In genomic region chr16:8962393-8963009, GRCh38 we compare ENCODE assay signal across 8 cellular contexts. TPM values are rescaled to one million over a fixed set of nuclear protein-coding genes. Genes with fewer than 3 reads are reported as not detected.
A peak's percentile ranks its signal among the peaks of the same experiment; 100 is the strongest.
DNase-seq lines count a peak whose midpoint lies in the region; ATAC-seq and TF ChIP-seq lines count a peak whose summit lies in the region.

No MANE protein-coding gene starts in this region.

- H3K27me3 ChIP-seq in muscle layer of duodenum (ENCODE audit: low read depth, low read length) (no peaks in the 10 kb centered on the region), transverse colon (no peaks in the 10 kb centered on the region)

- ATAC-seq in HG03432 (IDR thresholded peaks at IDR 0.05; ENCODE audit: unreplicated experiment) (peak; percentile 22), HG02763 (IDR thresholded peaks at IDR 0.05; ENCODE audit: unreplicated experiment) (no peak)

- H3K36me3 ChIP-seq in muscle layer of duodenum (ENCODE audit: control insufficient read depth in 1 of 2, insufficient read depth in 2 of 2, low read length in 2 of 2) (no peaks in the 10 kb centered on the region), transverse colon (no peaks in the 10 kb centered on the region)

- TF ChIP-seq CTCF in transverse colon (IDR thresholded peaks at IDR 0.05) = no peak

- H3K4me3 ChIP-seq in muscle layer of duodenum (ENCODE audit: low read depth in 1 of 2, low read length in 2 of 2) = peak overlapping the region; percentile 66 to 69
- H3K4me3 ChIP-seq in transverse colon = peak overlapping the region; percentile 59 to 96 (median 87)

- peaks cover 74% of the 10 kb centered on the region for H3K4me1 Mint-ChIP-seq in dendritic cell treated with granulocyte-macrophage colony-stimulating factor and Interleukin-4, amounts not matched to agents 40 ng/mL and 50 ng/mL, for 4 days (ENCODE audit: low read depth)

- H3K27me3 Mint-ChIP-seq in dendritic cell treated with granulocyte-macrophage colony-stimulating factor and Interleukin-4, amounts not matched to agents 40 ng/mL and 50 ng/mL, for 4 days = no peaks in the 10 kb centered on the region

- H3K27ac ChIP-seq in muscle layer of duodenum (ENCODE audit: low read length) (peak overlapping the region; percentile 4), transverse colon (peak overlapping the region; percentile 88 to 93 (median 91))

- peaks cover 12% of the 10 kb centered on the region for H3K36me3 Mint-ChIP-seq in dendritic cell treated with granulocyte-macrophage colony-stimulating factor and Interleukin-4, amounts not matched to agents 40 ng/mL and 50 ng/mL, for 4 days (ENCODE audit: low read depth)

- peak overlapping the region; percentile 86 for H3K4me3 Mint-ChIP-seq in dendritic cell treated with granulocyte-macrophage colony-stimulating factor and Interleukin-4, amounts not matched to agents 40 ng/mL and 50 ng/mL, for 4 days

- no peaks in the 10 kb centered on the region for H3K9me3 ChIP-seq in muscle layer of duodenum (ENCODE audit: control insufficient read depth in 1 of 2, low read length in 2 of 2)
- no peaks in the 10 kb centered on the region for H3K9me3 ChIP-seq in transverse colon

- TF ChIP-seq POLR2A in transverse colon (IDR thresholded peaks at IDR 0.05) = peak; percentile 44

- H3K9me3 Mint-ChIP-seq in dendritic cell treated with granulocyte-macrophage colony-stimulating factor and Interleukin-4, amounts not matched to agents 40 ng/mL and 50 ng/mL, for 4 days = no peaks in the 10 kb centered on the region

- peak overlapping the region; percentile 75 for H3K27ac Mint-ChIP-seq in dendritic cell treated with granulocyte-macrophage colony-stimulating factor and Interleukin-4, amounts not matched to agents 40 ng/mL and 50 ng/mL, for 4 days

- DNase-seq in DMS 273 (lab: John Stamatoyannopoulos, UW; ENCODE audit: unreplicated experiment) (peak; percentile 61), DMS 273 treated with DMSO at 0.1 percent for 48 hours (lab: John Stamatoyannopoulos, UW) (no peak), transverse colon (peak; percentile 71)
- peak; percentile 64 for DNase-seq in activated CD4-positive, CD25-positive, alpha-beta regulatory T cell treated with anti-CD3 and anti-CD28 coated beads, Interleukin-2, amount 50 U/mL, for 72 hours

- TF ChIP-seq EP300 in transverse colon (IDR thresholded peaks at IDR 0.05; ENCODE audit: low read depth) = no peak

- in situ Hi-C loops in transverse colon (cut with MboI; ENCODE audit: low pct_ligation_motif_present in 1 of 4, low pct_unique_long_range_greater_than_20kb in 1 of 4, low sequenced_read_pairs in 3 of 4) = no loop called here

- intact Hi-C loops in dendritic cell treated with granulocyte-macrophage colony-stimulating factor and Interleukin-4, amounts not matched to agents 40 ng/mL and 50 ng/mL, for 4 days (cut with micrococcal nuclease) = loop anchor here (5.0 kb wide), 2 partner anchors 45 to 130 kb away; partner anchors contain the start of gene HAPSTR1
- intact Hi-C loops in transverse colon (cut with DNase I; ENCODE audit: low total_unique reads) = no loop called here

- H3K4me1 ChIP-seq in muscle layer of duodenum (ENCODE audit: control insufficient read depth in 1 of 2, insufficient read depth in 2 of 2, low read length in 2 of 2) (peaks cover 35 to 47% of the 10 kb centered on the region in 2 donors), transverse colon (peaks cover 42 to 65% (median 58%) of the 10 kb centered on the region in 4 donors)

- 1% methylated on average over 31 of the region's 50 CpGs; no CpG with 5 or more reads in 1 of the 2 donors for WGBS in transverse colon (ENCODE audit: low coverage in 1 of 2), 2 donors

RNA-seq across cellular contexts. Expression of gene USP7, which starts 1.2 kb away (rescaled TPM):
- 100 to 1,000 TPM in 3 of 4 donors, 10 to 100 TPM in 1; 72.9 to 419 (median 158) TPM for total RNA-seq in transverse colon
